1 cellular context compared by ENCODE assay signal in genomic region chr17:45319239-45319703, GRCh38.
A peak's percentile ranks its signal among the peaks of the same experiment; 100 is the strongest.
TF ChIP-seq lines count a peak whose summit lies in the region.

No MANE protein-coding gene starts in this region.

TF ChIP-seq in IMR-90, 13 proteins besides CTCF, POLR2A, EP300 and RAD21:
- no peak for TF ChIP-seq NFE2L2 (IDR thresholded peaks at IDR 0.05; ENCODE audit: low read depth, low read length)
- no peak for TF ChIP-seq CEBPB (IDR thresholded peaks at IDR 0.05; ENCODE audit: low read depth, low read length)
- no peak for TF ChIP-seq RFX5 (IDR thresholded peaks at IDR 0.05; ENCODE audit: low read depth, low read length)
- 0 out of 2 replicates have a peak, but pooled peaks have one; percentile 27 for TF ChIP-seq FOS (IDR thresholded peaks at IDR 0.05; ENCODE audit: low read depth, low read length)
- no peak for TF ChIP-seq MAZ (IDR thresholded peaks at IDR 0.05; ENCODE audit: borderline replicate concordance, low read depth, low read length)
- TF ChIP-seq SMC3 (IDR thresholded peaks at IDR 0.05; ENCODE audit: low read depth, low read length), result no peak
- no peak for TF ChIP-seq ELK1 (IDR thresholded peaks at IDR 0.05; ENCODE audit: borderline replicate concordance, low read depth, low read length)
- TF ChIP-seq CHD1 (IDR thresholded peaks at IDR 0.05; ENCODE audit: low read depth, low read length), result no peak
- TF ChIP-seq MAFK (IDR thresholded peaks at IDR 0.05; ENCODE audit: low read depth, low read length), result peak; percentile 28; the same call in 1 of the 2 replicates
- no peak for TF ChIP-seq RCOR1 (IDR thresholded peaks at IDR 0.05; ENCODE audit: insufficient replicate concordance, low read length)
- TF ChIP-seq USF2 (IDR thresholded peaks at IDR 0.05; ENCODE audit: low read depth, low read length), result no peak
